17 cellular contexts compared by ENCODE assay signal in genomic region chr11:66665369-66665768, GRCh38.
"Had no signal": no experiment of that assay in that cellular context is flagged by ENCODE, and none has a peak within 500 bp of the region (broad histone marks: within the 10 kb centered on the region; RNA-seq: fewer than 3 reads in every experiment).

No MANE protein-coding gene starts in this region.

- DNase-seq: activated CD4-positive, alpha-beta T cell treated with anti-CD3 and anti-CD28 coated beads, Interleukin-2, amount 50 U/mL, for 48 hours; activated CD4-positive, CD25-positive, alpha-beta regulatory T cell treated with anti-CD3 and anti-CD28 coated beads, Interleukin-2, amount 50 U/mL, for 72 hours; activated CD8-positive, alpha-beta memory T cell treated with anti-CD3 and anti-CD28 coated beads, Interleukin-2, amount 50 U/mL, for 4 hours; activated naive CD4-positive, alpha-beta T cell treated with anti-CD3 and anti-CD28 coated beads, Interleukin-2, amount 50 U/mL, for 16 hours; amniotic stem cell; body of pancreas; central memory CD4-positive, alpha-beta T cell; erythroblast; kidney; midbrain; stimulated activated CD4-positive, alpha-beta T cell treated with anti-CD3 and anti-CD28 coated beads, Interleukin-4, amount 100 ng/mL, for 1 hour; stimulated activated CD8-positive, alpha-beta memory T cell treated with anti-CD3 and anti-CD28 coated beads, Interleukin-4, amount 100 ng/mL, for 48 hours; stimulated activated naive CD8-positive, alpha-beta T cell treated with anti-CD3 and anti-CD28 coated beads, Interleukin-15, amount 100 ng/mL, for 72 hours; testis had no signal

- H3K27me3 ChIP-seq: body of pancreas, hepatocyte, testis had no signal

- H3K27ac ChIP-seq: body of pancreas, hepatocyte, testis had no signal

- H3K4me3 Mint-ChIP-seq: activated T-helper 17 cell treated with anti-CD3 and anti-CD28 coated beads, Interleukin-2, amount 50 U/mL, for 72 hours; stimulated activated naive CD8-positive, alpha-beta T cell treated with anti-CD3 and anti-CD28 coated beads, Interleukin-15, amount 100 ng/mL, for 72 hours; T-helper 2 cell treated with Interferon-gamma antibody and Interleukin-4, amounts not matched to agents 5 μg/mL and 100 μg/mL, for 36 hours had no signal

- H3K27me3 Mint-ChIP-seq: activated T-helper 17 cell treated with anti-CD3 and anti-CD28 coated beads, Interleukin-2, amount 50 U/mL, for 72 hours; stimulated activated naive CD8-positive, alpha-beta T cell treated with anti-CD3 and anti-CD28 coated beads, Interleukin-15, amount 100 ng/mL, for 72 hours had no signal

- H2AFZ ChIP-seq: hepatocyte had no signal

- H3K9me3 ChIP-seq: body of pancreas, testis had no signal

- H3K4me2 ChIP-seq: hepatocyte had no signal

- ATAC-seq: activated T-helper 17 cell treated with anti-CD3 and anti-CD28 coated beads, Interleukin-2, amount 50 U/mL, for 72 hours; body of pancreas; stimulated activated naive CD8-positive, alpha-beta T cell treated with anti-CD3 and anti-CD28 coated beads, Interleukin-15, amount 100 ng/mL, for 72 hours had no signal

- H3K27ac Mint-ChIP-seq: activated T-helper 17 cell treated with anti-CD3 and anti-CD28 coated beads, Interleukin-2, amount 50 U/mL, for 72 hours; stimulated activated naive CD8-positive, alpha-beta T cell treated with anti-CD3 and anti-CD28 coated beads, Interleukin-15, amount 100 ng/mL, for 72 hours had no signal

- H3K4me1 ChIP-seq: body of pancreas, testis had no signal

- H3K4me3 ChIP-seq: body of pancreas, hepatocyte, testis had no signal

- H3K9me3 Mint-ChIP-seq: activated T-helper 17 cell treated with anti-CD3 and anti-CD28 coated beads, Interleukin-2, amount 50 U/mL, for 72 hours; stimulated activated naive CD8-positive, alpha-beta T cell treated with anti-CD3 and anti-CD28 coated beads, Interleukin-15, amount 100 ng/mL, for 72 hours; T-helper 2 cell treated with Interferon-gamma antibody and Interleukin-4, amounts not matched to agents 5 μg/mL and 100 μg/mL, for 36 hours had no signal

- FAIRE-seq: kidney had no signal
